16 cellular contexts compared by ENCODE assay signal in the genomic region with DNA sequence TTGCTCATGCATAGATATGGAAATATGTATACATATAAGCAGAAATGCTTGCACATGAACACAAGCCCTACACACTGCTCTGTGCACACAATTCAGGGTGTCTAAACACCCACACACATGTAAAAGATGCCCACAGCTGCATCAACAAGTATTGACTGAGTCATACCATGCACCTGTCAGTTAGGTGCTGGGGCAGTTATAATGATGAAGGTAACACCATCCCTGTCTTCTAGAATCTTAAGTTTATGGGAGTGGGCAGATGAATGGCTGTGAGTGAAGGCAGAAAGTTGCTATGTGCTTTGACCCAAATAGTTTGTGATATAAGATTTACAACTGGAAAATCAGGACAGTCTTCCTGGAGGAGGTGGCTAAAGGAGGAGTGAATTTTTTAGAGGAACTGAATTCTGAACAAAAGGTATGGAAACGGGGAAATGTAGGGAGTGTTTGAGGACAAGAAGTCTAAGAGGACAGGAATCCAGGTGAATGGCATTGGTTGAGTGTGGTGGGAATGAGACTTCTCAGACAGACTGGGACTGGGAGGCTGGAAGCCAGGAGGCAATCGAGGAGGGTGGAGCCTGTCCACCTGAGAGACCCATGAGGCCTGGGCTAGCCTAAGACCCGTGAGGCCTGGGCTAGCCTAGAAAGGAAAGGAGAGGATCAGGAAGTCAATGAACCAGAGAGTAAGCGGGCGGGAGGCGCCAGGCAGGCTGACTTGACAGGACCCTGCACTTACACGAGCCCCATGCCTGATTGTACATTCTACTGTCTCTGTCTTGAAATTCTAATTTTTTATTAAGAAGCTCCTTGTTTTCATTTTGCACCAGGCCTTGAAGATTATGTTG. TPM values are rescaled to one million over a fixed set of nuclear protein-coding genes. Genes with fewer than 3 reads are reported as not detected.
A peak's percentile ranks its signal among the peaks of the same experiment; 100 is the strongest.
DNase-seq lines count a peak whose midpoint lies in the region; ATAC-seq and TF ChIP-seq lines count a peak whose summit lies in the region.
"Had no signal": no experiment of that assay in that cellular context is flagged by ENCODE, and none has a peak within 500 bp of the region (broad histone marks: within the 10 kb centered on the region; RNA-seq: fewer than 3 reads in every experiment).

No MANE protein-coding gene starts in this region.

- no peak overlapping the region for H3K4me2 ChIP-seq in IMR-90 (ENCODE audit: low read depth, low read length)
- H3K4me2 ChIP-seq: PC-9 had no signal

- no peak overlapping the region for H3K18ac ChIP-seq in IMR-90 (ENCODE audit: low read depth, low read length)

- H3K36me3 ChIP-seq in IMR-90 (ENCODE audit: control insufficient read depth, insufficient read depth, low read length) = no peaks in the 10 kb centered on the region
- H3K36me3 ChIP-seq: upper lobe of left lung had no signal

- H3K27ac Mint-ChIP-seq in activated CD8-positive, alpha-beta T cell treated with anti-CD3 and anti-CD28 coated beads for 36 hours = no peak overlapping the region
- H3K27ac Mint-ChIP-seq in activated CD8-positive, alpha-beta T cell treated with anti-CD3 and anti-CD28 coated beads, Interleukin-2, amount 10 ng/mL, durations not matched to agents 7 days and 5 days = no peak overlapping the region

- H4K5ac ChIP-seq in IMR-90 (ENCODE audit: low read depth, low read length) = no peak overlapping the region

- intact Hi-C loops in activated CD8-positive, alpha-beta T cell treated with anti-CD3 and anti-CD28 coated beads for 36 hours (cut with micrococcal nuclease) = loop anchor here (5.0 kb wide), 1 partner anchor 275 kb away; no protein-coding TSS in a partner anchor
- intact Hi-C loops in IMR-90 (cut with micrococcal nuclease) (no loop called here), sciatic nerve (cut with DNase I) (no loop called here)

- no peaks in the 10 kb centered on the region for H4K20me1 ChIP-seq in IMR-90 (ENCODE audit: insufficient read depth, low read length)

- no peak overlapping the region for H3K4me3 ChIP-seq in IMR-90 (ENCODE audit: insufficient read depth, low read depth, low read length)
- H3K4me3 ChIP-seq: body of pancreas, PC-9 had no signal

- peak; percentile 32 for ATAC-seq in activated CD8-positive, alpha-beta T cell treated with anti-CD3 and anti-CD28 coated beads for 36 hours
- ATAC-seq in activated CD8-positive, alpha-beta T cell treated with anti-CD3 and anti-CD28 coated beads, Interleukin-2, amount 10 ng/mL, durations not matched to agents 7 days and 5 days = no peak
- ATAC-seq in IMR-90 (ENCODE audit: low read depth) = no peak
- ATAC-seq in sciatic nerve = no peak
- ATAC-seq: body of pancreas, right cardiac atrium had no signal

- in situ Hi-C loops in IMR-90 (cut with MboI; ENCODE audit: low sequenced_read_pairs) = no loop called here

- WGBS in IMR-90 (ENCODE audit: extremely low coverage in 2 of 2, insufficient read length in 1 of 2), 2 experiments = 80% methylated on average over 1 of the region's 7 CpGs; no CpG with 5 or more reads in 1 of the 2 experiments

- H3K9ac ChIP-seq in IMR-90 (ENCODE audit: low read depth, low read length) = no peak overlapping the region
- H3K9ac ChIP-seq: GM23248 had no signal

- H3K4me3 Mint-ChIP-seq in activated CD8-positive, alpha-beta T cell treated with anti-CD3 and anti-CD28 coated beads for 36 hours = no peak overlapping the region
- H3K4me3 Mint-ChIP-seq in activated CD8-positive, alpha-beta T cell treated with anti-CD3 and anti-CD28 coated beads, Interleukin-2, amount 10 ng/mL, durations not matched to agents 7 days and 5 days = no peak overlapping the region

- 0 out of 2 replicates have a peak overlapping the region, but pooled peaks have one; percentile 8 for H3K23ac ChIP-seq in IMR-90 (ENCODE audit: low read depth, low read length)

- dilution Hi-C loops in IMR-90 (cut with HindIII; ENCODE audit: low sequenced_read_pairs, unreplicated experiment) = no loop called here

- peaks cover 46% of the 10 kb centered on the region for H3K27me3 ChIP-seq in IMR-90 (ENCODE audit: control insufficient read depth, insufficient read depth, low read length)

- no peaks in the 10 kb centered on the region for H3K36me3 Mint-ChIP-seq in activated CD8-positive, alpha-beta T cell treated with anti-CD3 and anti-CD28 coated beads for 36 hours (ENCODE audit: low read depth)
- H3K36me3 Mint-ChIP-seq in activated CD8-positive, alpha-beta T cell treated with anti-CD3 and anti-CD28 coated beads, Interleukin-2, amount 10 ng/mL, durations not matched to agents 7 days and 5 days (ENCODE audit: low read depth) = no peaks in the 10 kb centered on the region

- TF ChIP-seq POLR2A in IMR-90 (IDR thresholded peaks at IDR 0.05; ENCODE audit: low read depth, low read length) (no peak), erythroblast (IDR thresholded peaks at IDR 0.05; ENCODE audit: low read length) (no peak)

- DNase-seq in activated CD8-positive, alpha-beta T cell treated with anti-CD3 and anti-CD28 coated beads for 36 hours = peak; percentile 28
- DNase-seq in activated CD8-positive, alpha-beta T cell treated with anti-CD3 and anti-CD28 coated beads, Interleukin-2, amount 10 ng/mL, durations not matched to agents 7 days and 5 days = no peak
- DNase-seq in IMR-90 = no peak
- peak; percentile 15 to 23 for DNase-seq in erythroblast (lab: John Stamatoyannopoulos, UW)
- peak; percentile 46 for DNase-seq in sciatic nerve (ENCODE audit: low spot score)
- DNase-seq in dedifferentiated amniotic fluid mesenchymal stem cell (ENCODE audit: extremely low spot score) = no peak
- DNase-seq in NCI-H524 treated with DMSO at 0.1 percent for 48 hours (lab: John Stamatoyannopoulos, UW) = no peak
- DNase-seq in inferior parietal cortex (ENCODE audit: extremely low spot score) = no peak
- DNase-seq: activated CD8-positive, alpha-beta memory T cell treated with anti-CD3 and anti-CD28 coated beads for 24 hours; hippocampal formation; NCI-H2029 treated with DMSO at 0.1 percent for 48 hours; PC-9 had no signal

- H2BK20ac ChIP-seq in IMR-90 (ENCODE audit: low read depth, low read length) = no peak overlapping the region

- no peak overlapping the region for H2BK15ac ChIP-seq in IMR-90 (ENCODE audit: low read depth, low read length)

- no TSS peak for BruUV-seq in IMR-90 (replicated peaks; lab: Mats Ljungman, UMichigan)

- POLR2A ChIA-PET in activated CD8-positive, alpha-beta T cell treated with anti-CD3 and anti-CD28 coated beads for 36 hours (lab: Charles Lee) = no interaction called here
- POLR2A ChIA-PET in activated CD8-positive, alpha-beta T cell treated with anti-CD3 and anti-CD28 coated beads, Interleukin-2, amount 10 ng/mL, durations not matched to agents 7 days and 5 days (lab: Charles Lee) = interaction anchor here (0.6 kb wide), 1 partner anchor 344 kb away, joined by 4 read pairs; no protein-coding TSS in a partner anchor
- POLR2A ChIA-PET in IMR-90 (lab: Charles Lee; ENCODE audit: unreplicated experiment) = no interaction called here

- TF ChIP-seq RAD21 in IMR-90 (IDR thresholded peaks at IDR 0.05; ENCODE audit: low read length) = no peak

- no peak overlapping the region for H2AK5ac ChIP-seq in IMR-90 (ENCODE audit: low read depth, low read length)

- H2AFZ ChIP-seq in IMR-90 (replicated peaks; ENCODE audit: low read length, poor library complexity) = no peak overlapping the region
- H2AFZ ChIP-seq: PC-9 had no signal

- H3K56ac ChIP-seq in IMR-90 (ENCODE audit: extremely low read depth, insufficient read depth, low read length) = no peak overlapping the region

- no peak overlapping the region for H2BK120ac ChIP-seq in IMR-90 (ENCODE audit: low read depth, low read length)

- no peak overlapping the region for H4K8ac ChIP-seq in IMR-90 (ENCODE audit: low read depth in 2 of 2, low read length in 2 of 2)

- H3K9me3 Mint-ChIP-seq in activated CD8-positive, alpha-beta T cell treated with anti-CD3 and anti-CD28 coated beads for 36 hours = no peaks in the 10 kb centered on the region
- H3K9me3 Mint-ChIP-seq in activated CD8-positive, alpha-beta T cell treated with anti-CD3 and anti-CD28 coated beads, Interleukin-2, amount 10 ng/mL, durations not matched to agents 7 days and 5 days (ENCODE audit: insufficient read depth) = no peaks in the 10 kb centered on the region

- peaks cover 6% of the 10 kb centered on the region for H3K4me1 ChIP-seq in IMR-90 (ENCODE audit: control insufficient read depth, insufficient read depth, low read length)

- no peak overlapping the region for H4K91ac ChIP-seq in IMR-90 (ENCODE audit: insufficient read depth, low read depth, low read length)

- H3K4ac ChIP-seq in IMR-90 (ENCODE audit: low read depth, low read length) = no peak overlapping the region

- peaks cover under 1% of the 10 kb centered on the region; the same call in 1 of the 2 replicates for H3K9me3 ChIP-seq in IMR-90 (ENCODE audit: control insufficient read depth, insufficient read depth, low read length)
- H3K9me3 ChIP-seq: body of pancreas, upper lobe of left lung had no signal

- peaks cover 16% of the 10 kb centered on the region for H3K4me1 Mint-ChIP-seq in activated CD8-positive, alpha-beta T cell treated with anti-CD3 and anti-CD28 coated beads for 36 hours (ENCODE audit: low read depth)
- H3K4me1 Mint-ChIP-seq in activated CD8-positive, alpha-beta T cell treated with anti-CD3 and anti-CD28 coated beads, Interleukin-2, amount 10 ng/mL, durations not matched to agents 7 days and 5 days (ENCODE audit: low read depth) = peaks cover 20% of the 10 kb centered on the region

- CTCF ChIA-PET in activated CD8-positive, alpha-beta T cell treated with anti-CD3 and anti-CD28 coated beads for 36 hours (lab: Charles Lee) = interaction anchor here (1.0 to 4.3 kb wide), 2 partner anchors 25 to 352 kb away, joined by 3 to 73 read pairs; no protein-coding TSS in a partner anchor
- CTCF ChIA-PET in activated CD8-positive, alpha-beta T cell treated with anti-CD3 and anti-CD28 coated beads, Interleukin-2, amount 10 ng/mL, durations not matched to agents 7 days and 5 days (lab: Charles Lee) = interaction anchor here (0.9 to 5.5 kb wide), 4 partner anchors 123 to 353 kb away, joined by 3 to 59 read pairs (median 3); no protein-coding TSS in a partner anchor
- CTCF ChIA-PET in IMR-90 (lab: Yijun Ruan, JAX) = interaction anchor here (1.6 kb wide), 1 partner anchor 354 kb away, joined by 8 read pairs; no protein-coding TSS in a partner anchor

- H3K27me3 Mint-ChIP-seq in activated CD8-positive, alpha-beta T cell treated with anti-CD3 and anti-CD28 coated beads for 36 hours = peaks cover 53% of the 10 kb centered on the region
- H3K27me3 Mint-ChIP-seq in activated CD8-positive, alpha-beta T cell treated with anti-CD3 and anti-CD28 coated beads, Interleukin-2, amount 10 ng/mL, durations not matched to agents 7 days and 5 days (ENCODE audit: low read depth) = peaks cover 54% of the 10 kb centered on the region

- TF ChIP-seq CTCF in activated CD8-positive, alpha-beta T cell treated with anti-CD3 and anti-CD28 coated beads for 36 hours (IDR thresholded peaks at IDR 0.05) = no peak
- no peak for TF ChIP-seq CTCF in IMR-90 (conservative IDR thresholded peaks at IDR 0.05; ENCODE audit: low read depth, low read length)

- no peaks in the 10 kb centered on the region; the same call in 1 of the 2 replicates for H3K9me1 ChIP-seq in IMR-90 (ENCODE audit: insufficient read depth, low read length)

- no peaks in the 10 kb centered on the region for H3K79me1 ChIP-seq in IMR-90 (ENCODE audit: low read depth in 1 of 2, low read length in 2 of 2)

- H3K27ac ChIP-seq in IMR-90 (ENCODE audit: insufficient read depth, low read length) = no peak overlapping the region
- H3K27ac ChIP-seq: body of pancreas, GM23248, PC-9, upper lobe of left lung had no signal

- no peak overlapping the region for H2BK5ac ChIP-seq in IMR-90 (ENCODE audit: low read depth, low read length, poor library complexity, severe bottlenecking)

- no peak overlapping the region for H3K14ac ChIP-seq in IMR-90 (replicated peaks; ENCODE audit: low read depth, low read length)

- no peak overlapping the region for H2AK9ac ChIP-seq in IMR-90 (replicated peaks; ENCODE audit: low read depth, low read length, poor library complexity)

RNA-seq across cellular contexts. Expression of a gene that starts 20.7 kb away (rescaled TPM):
- 10 to 100 TPM; 32.2 to 33.8 TPM for total RNA-seq in activated CD8-positive, alpha-beta T cell treated with anti-CD3 and anti-CD28 coated beads for 36 hours
- total RNA-seq in activated CD8-positive, alpha-beta T cell treated with anti-CD3 and anti-CD28 coated beads, Interleukin-2, amount 10 ng/mL, durations not matched to agents 7 days and 5 days = 10 to 100 TPM; 25.3 to 28.5 TPM
- total RNA-seq in IMR-90 (2012; rRNA removed) (6.1 and 6.3 TPM in 2 replicates), sciatic nerve (37.1 TPM)
- 23.7 TPM in 2 replicates for polyA plus RNA-seq in IMR-90 (2012; rRNA removed)
- polyA plus RNA-seq in IMR-90 (2012; cell fraction: cytosol; rRNA removed) = 15.7 and 21.1 TPM in 2 replicates
- polyA plus RNA-seq in IMR-90 (2012; cell fraction: nucleus; rRNA removed; ENCODE audit: low replicate concordance) = 57.9 and 115 TPM in 2 replicates

RNA-seq across cellular contexts. Expression of a gene that starts 20.7 kb away (rescaled TPM):
- total RNA-seq in activated CD8-positive, alpha-beta T cell treated with anti-CD3 and anti-CD28 coated beads for 36 hours = 10 to 100 TPM; 19.0 TPM
- 1 to 10 TPM; 5.1 to 6.2 TPM for total RNA-seq in activated CD8-positive, alpha-beta T cell treated with anti-CD3 and anti-CD28 coated beads, Interleukin-2, amount 10 ng/mL, durations not matched to agents 7 days and 5 days
- total RNA-seq in IMR-90 (2012; rRNA removed) (59.1 and 113 TPM in 2 replicates), sciatic nerve (9.1 TPM)
- polyA plus RNA-seq in IMR-90 (2012; rRNA removed) = 66.1 and 73.7 TPM in 2 replicates
- polyA plus RNA-seq in IMR-90 (2012; cell fraction: cytosol; rRNA removed) = 44.0 and 79.1 TPM in 2 replicates
- 13.5 and 48.7 TPM in 2 replicates for polyA plus RNA-seq in IMR-90 (2012; cell fraction: nucleus; rRNA removed; ENCODE audit: low replicate concordance)

Comparison
In these comparisons a context has a peak if more than half of its experiments do, and no peak if none do; other contexts are left out.
1. DNase-seq: peak in activated CD8-positive, alpha-beta T cell treated with anti-CD3 and anti-CD28 coated beads for 36 hours (single experiment), erythroblast (2 of 2) and sciatic nerve (single experiment); none in activated CD8-positive, alpha-beta T cell treated with anti-CD3 and anti-CD28 coated beads, Interleukin-2, amount 10 ng/mL, durations not matched to agents 7 days and 5 days (single experiment), IMR-90 (single experiment), dedifferentiated amniotic fluid mesenchymal stem cell (single experiment), NCI-H524 treated with DMSO at 0.1 percent for 48 hours (single experiment) and inferior parietal cortex (single experiment).